ENCODE assay signal across 1 cellular context in the genomic region with DNA sequence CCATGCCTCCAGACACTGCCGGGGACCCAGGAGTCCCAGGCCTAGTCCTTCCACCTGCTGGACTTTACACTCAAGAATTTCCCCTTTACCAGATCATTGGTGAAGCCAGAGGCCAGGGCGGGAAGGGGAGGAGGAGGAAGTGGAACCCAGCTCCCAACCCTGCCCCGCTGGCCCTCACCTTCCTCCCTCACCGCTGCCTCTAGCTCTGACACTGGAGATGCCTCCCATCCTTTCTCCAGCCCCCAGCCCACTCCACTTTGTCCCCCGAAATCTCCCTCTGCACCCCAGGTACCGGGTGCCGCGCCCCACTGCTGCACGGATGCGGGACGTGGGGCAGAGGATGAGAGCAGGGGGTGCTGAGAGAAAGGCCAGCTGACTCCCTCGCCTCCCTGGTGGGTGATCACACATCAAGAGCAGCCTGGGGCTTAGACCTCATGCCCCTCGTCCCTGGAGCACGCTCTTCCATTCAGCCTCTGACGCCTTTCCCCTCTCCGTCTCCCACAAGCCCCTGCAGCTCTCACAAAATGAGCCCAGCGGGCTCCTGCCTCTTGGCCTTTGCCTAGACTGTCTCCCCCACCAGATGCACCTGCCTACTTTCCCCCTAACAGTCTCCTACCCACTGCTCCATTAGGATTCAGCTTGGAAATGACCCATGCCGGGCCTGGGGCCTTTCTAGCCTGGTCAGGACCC.
TF ChIP-seq lines count a peak whose summit lies in the region.

A gene with protein sequence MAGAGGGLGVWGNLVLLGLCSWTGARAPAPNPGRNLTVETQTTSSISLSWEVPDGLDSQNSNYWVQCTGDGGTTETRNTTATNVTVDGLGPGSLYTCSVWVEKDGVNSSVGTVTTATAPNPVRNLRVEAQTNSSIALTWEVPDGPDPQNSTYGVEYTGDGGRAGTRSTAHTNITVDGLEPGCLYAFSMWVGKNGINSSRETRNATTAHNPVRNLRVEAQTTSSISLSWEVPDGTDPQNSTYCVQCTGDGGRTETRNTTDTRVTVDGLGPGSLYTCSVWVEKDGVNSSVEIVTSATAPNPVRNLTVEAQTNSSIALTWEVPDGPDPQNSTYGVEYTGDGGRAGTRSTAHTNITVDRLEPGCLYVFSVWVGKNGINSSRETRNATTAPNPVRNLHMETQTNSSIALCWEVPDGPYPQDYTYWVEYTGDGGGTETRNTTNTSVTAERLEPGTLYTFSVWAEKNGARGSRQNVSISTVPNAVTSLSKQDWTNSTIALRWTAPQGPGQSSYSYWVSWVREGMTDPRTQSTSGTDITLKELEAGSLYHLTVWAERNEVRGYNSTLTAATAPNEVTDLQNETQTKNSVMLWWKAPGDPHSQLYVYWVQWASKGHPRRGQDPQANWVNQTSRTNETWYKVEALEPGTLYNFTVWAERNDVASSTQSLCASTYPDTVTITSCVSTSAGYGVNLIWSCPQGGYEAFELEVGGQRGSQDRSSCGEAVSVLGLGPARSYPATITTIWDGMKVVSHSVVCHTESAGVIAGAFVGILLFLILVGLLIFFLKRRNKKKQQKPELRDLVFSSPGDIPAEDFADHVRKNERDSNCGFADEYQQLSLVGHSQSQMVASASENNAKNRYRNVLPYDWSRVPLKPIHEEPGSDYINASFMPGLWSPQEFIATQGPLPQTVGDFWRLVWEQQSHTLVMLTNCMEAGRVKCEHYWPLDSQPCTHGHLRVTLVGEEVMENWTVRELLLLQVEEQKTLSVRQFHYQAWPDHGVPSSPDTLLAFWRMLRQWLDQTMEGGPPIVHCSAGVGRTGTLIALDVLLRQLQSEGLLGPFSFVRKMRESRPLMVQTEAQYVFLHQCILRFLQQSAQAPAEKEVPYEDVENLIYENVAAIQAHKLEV (minus strand): TSS at position 72 of the 690 bp plus-strand sequence. CDS start 68 bp downstream, at position 4.

TF ChIP-seq in HepG2, 621 proteins besides CTCF, POLR2A, EP300 and RAD21 (continued from another document and continues in another):
- TF ChIP-seq, protein P1, sequence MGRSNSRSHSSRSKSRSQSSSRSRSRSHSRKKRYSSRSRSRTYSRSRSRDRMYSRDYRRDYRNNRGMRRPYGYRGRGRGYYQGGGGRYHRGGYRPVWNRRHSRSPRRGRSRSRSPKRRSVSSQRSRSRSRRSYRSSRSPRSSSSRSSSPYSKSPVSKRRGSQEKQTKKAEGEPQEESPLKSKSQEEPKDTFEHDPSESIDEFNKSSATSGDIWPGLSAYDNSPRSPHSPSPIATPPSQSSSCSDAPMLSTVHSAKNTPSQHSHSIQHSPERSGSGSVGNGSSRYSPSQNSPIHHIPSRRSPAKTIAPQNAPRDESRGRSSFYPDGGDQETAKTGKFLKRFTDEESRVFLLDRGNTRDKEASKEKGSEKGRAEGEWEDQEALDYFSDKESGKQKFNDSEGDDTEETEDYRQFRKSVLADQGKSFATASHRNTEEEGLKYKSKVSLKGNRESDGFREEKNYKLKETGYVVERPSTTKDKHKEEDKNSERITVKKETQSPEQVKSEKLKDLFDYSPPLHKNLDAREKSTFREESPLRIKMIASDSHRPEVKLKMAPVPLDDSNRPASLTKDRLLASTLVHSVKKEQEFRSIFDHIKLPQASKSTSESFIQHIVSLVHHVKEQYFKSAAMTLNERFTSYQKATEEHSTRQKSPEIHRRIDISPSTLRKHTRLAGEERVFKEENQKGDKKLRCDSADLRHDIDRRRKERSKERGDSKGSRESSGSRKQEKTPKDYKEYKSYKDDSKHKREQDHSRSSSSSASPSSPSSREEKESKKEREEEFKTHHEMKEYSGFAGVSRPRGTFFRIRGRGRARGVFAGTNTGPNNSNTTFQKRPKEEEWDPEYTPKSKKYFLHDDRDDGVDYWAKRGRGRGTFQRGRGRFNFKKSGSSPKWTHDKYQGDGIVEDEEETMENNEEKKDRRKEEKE (IDR thresholded peaks at IDR 0.05): no peak
- TF ChIP-seq ZNF383 (CRISPR knock-in tag; IDR thresholded peaks at IDR 0.05; ENCODE audit: borderline replicate concordance) (no peak), CHD2 (IDR thresholded peaks at IDR 0.05; ENCODE audit: low read depth, low read length) (no peak), ARNT2 (CRISPR knock-in tag; IDR thresholded peaks at IDR 0.05; ENCODE audit: low read depth) (peak; percentile 75; the same call in 1 of the 2 replicates), ZNF724P (CRISPR knock-in tag; IDR thresholded peaks at IDR 0.05; ENCODE audit: borderline replicate concordance) (no peak), SNAI1 (CRISPR knock-in tag; IDR thresholded peaks at IDR 0.05; ENCODE audit: borderline replicate concordance) (peak; percentile 70; the same call in 1 of the 2 replicates), KMT2B (CRISPR knock-in tag; IDR thresholded peaks at IDR 0.05) (peak; percentile 45; the same call in 1 of the 2 replicates), TCF12 (IDR thresholded peaks at IDR 0.05) (no peak), TCF12 (CRISPR knock-in tag; IDR thresholded peaks at IDR 0.05) (no peak), ZNF83 (CRISPR knock-in tag; IDR thresholded peaks at IDR 0.05; ENCODE audit: borderline replicate concordance) (peak; percentile 74; the same call in 1 of the 2 replicates), ZNF30 (CRISPR knock-in tag; IDR thresholded peaks at IDR 0.05) (no peak), JDP2 (CRISPR knock-in tag; IDR thresholded peaks at IDR 0.05; ENCODE audit: borderline replicate concordance) (no peak), ISL2 (CRISPR knock-in tag; IDR thresholded peaks at IDR 0.05) (peak; percentile 33; the same call in 1 of the 2 replicates), YEATS2 (CRISPR knock-in tag; IDR thresholded peaks at IDR 0.05; ENCODE audit: borderline replicate concordance) (no peak; the same call in 1 of the 2 replicates), CBX2 (IDR thresholded peaks at IDR 0.05; ENCODE audit: low read depth, low read length) (no peak), CBX2 (CRISPR knock-in tag; IDR thresholded peaks at IDR 0.05; ENCODE audit: low read depth) (no peak), ZNF501 (CRISPR knock-in tag; IDR thresholded peaks at IDR 0.05) (peak; percentile 72; the same call in 1 of the 2 replicates), KDM4B (CRISPR knock-in tag; IDR thresholded peaks at IDR 0.05) (no peak), ZNF382 (CRISPR knock-in tag; IDR thresholded peaks at IDR 0.05; ENCODE audit: borderline replicate concordance) (no peak)
- TF ChIP-seq, protein P2, sequence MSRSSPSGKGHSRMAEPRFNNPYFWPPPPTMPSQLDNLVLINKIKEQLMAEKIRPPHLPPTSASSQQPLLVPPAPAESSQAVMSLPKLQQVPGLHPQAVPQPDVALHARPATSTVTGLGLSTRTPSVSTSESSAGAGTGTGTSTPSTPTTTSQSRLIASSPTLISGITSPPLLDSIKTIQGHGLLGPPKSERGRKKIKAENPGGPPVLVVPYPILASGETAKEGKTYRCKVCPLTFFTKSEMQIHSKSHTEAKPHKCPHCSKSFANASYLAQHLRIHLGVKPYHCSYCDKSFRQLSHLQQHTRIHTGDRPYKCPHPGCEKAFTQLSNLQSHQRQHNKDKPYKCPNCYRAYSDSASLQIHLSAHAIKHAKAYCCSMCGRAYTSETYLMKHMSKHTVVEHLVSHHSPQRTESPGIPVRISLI (CRISPR knock-in tag; IDR thresholded peaks at IDR 0.05; ENCODE audit: borderline replicate concordance): no peak
- TF ChIP-seq, protein P3, sequence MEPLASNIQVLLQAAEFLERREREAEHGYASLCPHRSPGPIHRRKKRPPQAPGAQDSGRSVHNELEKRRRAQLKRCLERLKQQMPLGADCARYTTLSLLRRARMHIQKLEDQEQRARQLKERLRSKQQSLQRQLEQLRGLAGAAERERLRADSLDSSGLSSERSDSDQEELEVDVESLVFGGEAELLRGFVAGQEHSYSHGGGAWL (CRISPR knock-in tag; IDR thresholded peaks at IDR 0.05): peak; percentile 63; the same call in 1 of the 2 replicates
- TF ChIP-seq, protein P4, sequence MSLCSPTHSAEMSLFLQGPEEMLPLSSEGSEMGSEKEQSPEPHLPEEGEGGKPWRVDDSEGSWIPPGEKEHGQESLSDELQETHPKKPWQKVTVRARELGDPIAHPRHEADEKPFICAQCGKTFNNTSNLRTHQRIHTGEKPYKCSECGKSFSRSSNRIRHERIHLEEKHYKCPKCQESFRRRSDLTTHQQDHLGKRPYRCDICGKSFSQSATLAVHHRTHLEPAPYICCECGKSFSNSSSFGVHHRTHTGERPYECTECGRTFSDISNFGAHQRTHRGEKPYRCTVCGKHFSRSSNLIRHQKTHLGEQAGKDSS (CRISPR knock-in tag; IDR thresholded peaks at IDR 0.05; ENCODE audit: borderline replicate concordance, low read depth): 0 out of 2 replicates have a peak, but pooled peaks have one; percentile 35
- TF ChIP-seq, protein P5, sequence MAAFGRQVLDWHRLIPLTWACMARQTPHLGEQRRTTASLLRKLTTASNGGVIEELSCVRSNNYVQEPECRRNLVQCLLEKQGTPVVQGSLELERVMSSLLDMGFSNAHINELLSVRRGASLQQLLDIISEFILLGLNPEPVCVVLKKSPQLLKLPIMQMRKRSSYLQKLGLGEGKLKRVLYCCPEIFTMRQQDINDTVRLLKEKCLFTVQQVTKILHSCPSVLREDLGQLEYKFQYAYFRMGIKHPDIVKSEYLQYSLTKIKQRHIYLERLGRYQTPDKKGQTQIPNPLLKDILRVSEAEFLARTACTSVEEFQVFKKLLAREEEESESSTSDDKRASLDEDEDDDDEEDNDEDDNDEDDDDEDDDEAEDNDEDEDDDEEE (CRISPR knock-in tag; IDR thresholded peaks at IDR 0.05): 0 out of 2 replicates have a peak, but pooled peaks have one; percentile 37
- TF ChIP-seq, protein P6, sequence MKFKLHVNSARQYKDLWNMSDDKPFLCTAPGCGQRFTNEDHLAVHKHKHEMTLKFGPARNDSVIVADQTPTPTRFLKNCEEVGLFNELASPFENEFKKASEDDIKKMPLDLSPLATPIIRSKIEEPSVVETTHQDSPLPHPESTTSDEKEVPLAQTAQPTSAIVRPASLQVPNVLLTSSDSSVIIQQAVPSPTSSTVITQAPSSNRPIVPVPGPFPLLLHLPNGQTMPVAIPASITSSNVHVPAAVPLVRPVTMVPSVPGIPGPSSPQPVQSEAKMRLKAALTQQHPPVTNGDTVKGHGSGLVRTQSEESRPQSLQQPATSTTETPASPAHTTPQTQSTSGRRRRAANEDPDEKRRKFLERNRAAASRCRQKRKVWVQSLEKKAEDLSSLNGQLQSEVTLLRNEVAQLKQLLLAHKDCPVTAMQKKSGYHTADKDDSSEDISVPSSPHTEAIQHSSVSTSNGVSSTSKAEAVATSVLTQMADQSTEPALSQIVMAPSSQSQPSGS (CRISPR knock-in tag; IDR thresholded peaks at IDR 0.05): no peak
- TF ChIP-seq, protein P7, sequence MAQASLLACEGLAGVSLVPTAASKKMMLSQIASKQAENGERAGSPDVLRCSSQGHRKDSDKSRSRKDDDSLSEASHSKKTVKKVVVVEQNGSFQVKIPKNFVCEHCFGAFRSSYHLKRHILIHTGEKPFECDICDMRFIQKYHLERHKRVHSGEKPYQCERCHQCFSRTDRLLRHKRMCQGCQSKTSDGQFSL (CRISPR knock-in tag; IDR thresholded peaks at IDR 0.05): no peak
- TF ChIP-seq, protein P8, sequence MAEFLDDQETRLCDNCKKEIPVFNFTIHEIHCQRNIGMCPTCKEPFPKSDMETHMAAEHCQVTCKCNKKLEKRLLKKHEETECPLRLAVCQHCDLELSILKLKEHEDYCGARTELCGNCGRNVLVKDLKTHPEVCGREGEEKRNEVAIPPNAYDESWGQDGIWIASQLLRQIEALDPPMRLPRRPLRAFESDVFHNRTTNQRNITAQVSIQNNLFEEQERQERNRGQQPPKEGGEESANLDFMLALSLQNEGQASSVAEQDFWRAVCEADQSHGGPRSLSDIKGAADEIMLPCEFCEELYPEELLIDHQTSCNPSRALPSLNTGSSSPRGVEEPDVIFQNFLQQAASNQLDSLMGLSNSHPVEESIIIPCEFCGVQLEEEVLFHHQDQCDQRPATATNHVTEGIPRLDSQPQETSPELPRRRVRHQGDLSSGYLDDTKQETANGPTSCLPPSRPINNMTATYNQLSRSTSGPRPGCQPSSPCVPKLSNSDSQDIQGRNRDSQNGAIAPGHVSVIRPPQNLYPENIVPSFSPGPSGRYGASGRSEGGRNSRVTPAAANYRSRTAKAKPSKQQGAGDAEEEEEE (CRISPR knock-in tag; IDR thresholded peaks at IDR 0.05; ENCODE audit: borderline replicate concordance): no peak
- TF ChIP-seq, protein P9, sequence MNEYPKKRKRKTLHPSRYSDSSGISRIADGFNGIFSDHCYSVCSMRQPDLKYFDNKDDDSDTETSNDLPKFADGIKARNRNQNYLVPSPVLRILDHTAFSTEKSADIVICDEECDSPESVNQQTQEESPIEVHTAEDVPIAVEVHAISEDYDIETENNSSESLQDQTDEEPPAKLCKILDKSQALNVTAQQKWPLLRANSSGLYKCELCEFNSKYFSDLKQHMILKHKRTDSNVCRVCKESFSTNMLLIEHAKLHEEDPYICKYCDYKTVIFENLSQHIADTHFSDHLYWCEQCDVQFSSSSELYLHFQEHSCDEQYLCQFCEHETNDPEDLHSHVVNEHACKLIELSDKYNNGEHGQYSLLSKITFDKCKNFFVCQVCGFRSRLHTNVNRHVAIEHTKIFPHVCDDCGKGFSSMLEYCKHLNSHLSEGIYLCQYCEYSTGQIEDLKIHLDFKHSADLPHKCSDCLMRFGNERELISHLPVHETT (CRISPR knock-in tag; conservative IDR thresholded peaks at IDR 0.05): no peak; the same call in 1 of the 2 replicates
- TF ChIP-seq, protein P10, sequence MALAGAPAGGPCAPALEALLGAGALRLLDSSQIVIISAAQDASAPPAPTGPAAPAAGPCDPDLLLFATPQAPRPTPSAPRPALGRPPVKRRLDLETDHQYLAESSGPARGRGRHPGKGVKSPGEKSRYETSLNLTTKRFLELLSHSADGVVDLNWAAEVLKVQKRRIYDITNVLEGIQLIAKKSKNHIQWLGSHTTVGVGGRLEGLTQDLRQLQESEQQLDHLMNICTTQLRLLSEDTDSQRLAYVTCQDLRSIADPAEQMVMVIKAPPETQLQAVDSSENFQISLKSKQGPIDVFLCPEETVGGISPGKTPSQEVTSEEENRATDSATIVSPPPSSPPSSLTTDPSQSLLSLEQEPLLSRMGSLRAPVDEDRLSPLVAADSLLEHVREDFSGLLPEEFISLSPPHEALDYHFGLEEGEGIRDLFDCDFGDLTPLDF (CRISPR knock-in tag; IDR thresholded peaks at IDR 0.05): no peak
- TF ChIP-seq, protein P11, sequence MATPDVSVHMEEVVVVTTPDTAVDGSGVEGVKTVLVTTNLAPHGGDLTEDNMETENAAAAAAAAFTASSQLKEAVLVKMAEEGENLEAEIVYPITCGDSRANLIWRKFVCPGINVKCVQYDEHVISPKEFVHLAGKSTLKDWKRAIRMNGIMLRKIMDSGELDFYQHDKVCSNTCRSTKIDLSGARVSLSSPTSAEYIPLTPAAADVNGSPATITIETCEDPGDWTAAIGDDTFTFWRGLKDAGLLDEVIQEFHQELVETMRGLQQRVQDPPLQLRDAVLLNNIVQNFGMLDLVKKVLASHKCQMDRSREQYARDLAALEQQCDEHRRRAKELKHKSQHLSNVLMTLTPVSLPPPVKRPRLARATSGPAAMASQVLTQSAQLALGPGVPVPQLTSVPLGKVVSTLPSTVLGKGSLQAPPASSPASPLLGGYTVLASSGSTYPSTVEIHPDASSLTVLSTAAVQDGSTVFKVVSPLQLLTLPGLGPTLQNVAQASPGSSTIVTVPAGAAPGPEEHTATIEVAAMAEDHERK (CRISPR knock-in tag; IDR thresholded peaks at IDR 0.05; ENCODE audit: low read depth): no peak
